Comparison of ENCODE assay signal across 11 cellular contexts in the genomic region with DNA sequence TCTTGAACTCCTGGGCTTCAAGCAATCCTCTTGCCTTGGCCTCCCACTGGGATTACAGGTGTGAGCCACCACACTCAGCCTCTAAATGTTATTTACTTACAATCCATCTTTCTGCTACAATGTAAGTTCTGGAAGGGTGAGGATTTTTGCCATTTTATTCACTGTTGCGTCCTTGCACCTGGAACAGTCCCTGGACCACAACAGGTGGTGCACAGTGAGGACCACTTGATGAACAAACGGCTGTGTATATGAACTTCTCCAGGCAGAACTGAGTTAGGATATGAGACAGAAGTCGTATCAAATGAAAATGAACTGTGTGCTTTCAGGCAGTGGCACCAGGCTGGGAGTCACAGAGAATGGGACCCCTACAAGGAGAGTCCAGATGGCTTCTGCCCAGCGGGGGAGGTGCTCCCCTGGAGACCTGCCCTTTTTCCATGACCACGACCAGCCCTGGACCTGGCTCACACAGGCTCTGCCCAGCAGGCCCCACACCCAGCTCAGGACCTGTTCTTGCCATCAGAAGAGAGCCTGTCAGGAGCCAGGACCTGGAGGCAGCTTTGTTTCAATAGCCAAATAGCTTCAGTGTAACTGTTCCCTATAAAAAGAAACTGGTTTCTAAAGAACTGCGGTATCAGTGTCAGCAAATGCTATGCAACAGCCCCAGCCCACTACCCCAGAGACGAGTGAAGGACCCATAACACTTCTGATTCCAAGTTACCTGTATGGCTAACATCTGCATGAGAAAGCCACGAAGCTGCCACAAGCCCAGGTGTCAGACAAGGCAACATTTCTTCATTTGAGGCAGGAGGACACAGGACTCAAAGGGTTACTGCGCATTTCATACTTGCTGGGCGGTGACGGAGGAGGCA.
DNase-seq lines count a peak whose midpoint lies in the region; FAIRE-seq and TF ChIP-seq lines count a peak whose summit lies in the region.
"Had no signal": no experiment of that assay in that cellular context is flagged by ENCODE, and none has a peak within 500 bp of the region (broad histone marks: within the 10 kb centered on the region; RNA-seq: fewer than 3 reads in every experiment).

No MANE protein-coding gene starts in this region.

- dilution Hi-C loops in keratinocyte (cut with MboI; ENCODE audit: extremely low pct_ligation_motif_present, low sequenced_read_pairs), result no loop called here

- peaks cover 4% of the 10 kb centered on the region for H3K4me1 Mint-ChIP-seq in brain

- CTCF ChIA-PET in HEK293T (lab: Yijun Ruan, JAX), result interaction anchor here (1.1 to 1.2 kb wide), 2 partner anchors 157 kb away, joined by 3 to 4 read pairs; no protein-coding TSS in a partner anchor

- H3K79me2 ChIP-seq in keratinocyte (ENCODE audit: control insufficient read depth, insufficient read depth, low read length), result peaks cover 88% of the 10 kb centered on the region

- H3K36me3 ChIP-seq in keratinocyte (ENCODE audit: control insufficient read depth in 2 of 2, extremely low read depth in 1 of 2, insufficient read depth in 2 of 2, low read length in 2 of 2) (peaks cover 4 to 5% of the 10 kb centered on the region in 2 experiments), stomach (no peaks in the 10 kb centered on the region)
- H3K36me3 ChIP-seq: Peyer's patch had no signal

- no peaks in the 10 kb centered on the region for H3K27me3 Mint-ChIP-seq in brain

- no peaks in the 10 kb centered on the region for H3K36me3 Mint-ChIP-seq in brain

- DNase-seq in NCI-H146 (lab: John Stamatoyannopoulos, UW) (peak; percentile 67), keratinocyte (ENCODE audit: low read depth, low spot score) (no peak), stomach (no peak), midbrain (lab: John Stamatoyannopoulos, UW) (no peak), SHP77 (lab: John Stamatoyannopoulos, UW) (no peak), LoVo (ENCODE audit: low spot score) (no peak), HEK293T (ENCODE audit: extremely low spot score) (no peak)
- DNase-seq: effector memory CD4-positive, alpha-beta T cell had no signal

- FAIRE-seq in keratinocyte (lab: Jason Lieb, UNC), result peak; percentile 13

- TF ChIP-seq CTCF in brain (conservative IDR thresholded peaks at IDR 0.05), result no peak
- TF ChIP-seq CTCF in keratinocyte (optimal IDR thresholded peaks at IDR 0.05 in 1 of 3, IDR thresholded peaks at IDR 0.05 in 1 of 3, conservative IDR thresholded peaks at IDR 0.05 in 1 of 3; ENCODE audit: extremely low read depth in 1 of 3, insufficient read depth in 2 of 3, low read length in 3 of 3), result no peak
- TF ChIP-seq CTCF in stomach (IDR thresholded peaks at IDR 0.05), result no peak

- peak overlapping the region; percentile 50 for H3K9ac ChIP-seq in keratinocyte (ENCODE audit: control insufficient read depth, extremely low read depth, insufficient read depth, low read length)

- WGBS in stomach, 5 donors, result 60 to 70% (median 62%) methylated on average over 11 of the region's 11 CpGs

- no peak for TF ChIP-seq EP300 in stomach (IDR thresholded peaks at IDR 0.05)

- H3K4me3 ChIP-seq in keratinocyte (ENCODE audit: control insufficient read depth in 2 of 3, extremely low read depth in 1 of 3, insufficient read depth in 2 of 3, low read depth in 1 of 3, low read length in 3 of 3) (peak overlapping the region in 2 of 3 experiments; percentile 20 to 28), stomach (peak overlapping the region in 3 of 4 donors; percentile 8 to 17 (median 12))
- H3K4me3 ChIP-seq: skin epidermis had no signal

- H3K9me3 Mint-ChIP-seq in brain, result no peaks in the 10 kb centered on the region

- peaks cover 72% of the 10 kb centered on the region for H3K4me1 ChIP-seq in keratinocyte (ENCODE audit: control insufficient read depth, extremely low read depth, insufficient read depth, low read length)
- H3K4me1 ChIP-seq in stomach, result peaks cover 33 to 65% (median 50%) of the 10 kb centered on the region in 4 donors

- H3K9me3 ChIP-seq in keratinocyte (ENCODE audit: control insufficient read depth, low read depth, low read length) (no peaks in the 10 kb centered on the region), stomach (no peaks in the 10 kb centered on the region)
- H3K9me3 ChIP-seq: Peyer's patch had no signal

- H3K9me1 ChIP-seq in keratinocyte (ENCODE audit: control insufficient read depth, extremely low read depth, insufficient read depth, low read length), result peaks cover 29% of the 10 kb centered on the region

- intact Hi-C loops in stomach (cut with DNase I; ENCODE audit: low total_unique reads), result loop anchor here (10.0 kb wide), 1 partner anchor 95 kb away; no protein-coding TSS in a partner anchor

- H2AFZ ChIP-seq in keratinocyte (ENCODE audit: control insufficient read depth, low read length), result no peak overlapping the region

- peak overlapping the region; percentile 17 to 91 (median 87) for H3K27ac Mint-ChIP-seq in brain

- H4K20me1 ChIP-seq in keratinocyte (ENCODE audit: control insufficient read depth, extremely low read depth, insufficient read depth, low read length), result peaks cover 67% of the 10 kb centered on the region

- peak overlapping the region in 1 of 5 experiments; percentile 15 for H3K4me3 Mint-ChIP-seq in brain

- H3K27me3 ChIP-seq in keratinocyte (ENCODE audit: control insufficient read depth, extremely low read depth, insufficient read depth, low read length) (no peaks in the 10 kb centered on the region), stomach (no peaks in the 10 kb centered on the region)
- H3K27me3 ChIP-seq: Peyer's patch had no signal

- no peak for TF ChIP-seq POLR2A in stomach (IDR thresholded peaks at IDR 0.05)

- H3K27ac ChIP-seq in keratinocyte (ENCODE audit: control insufficient read depth, insufficient read depth, low read length) (peak overlapping the region; percentile 43), stomach (peak overlapping the region in 3 of 5 donors; percentile 30 to 52 (median 46))

- POLR2A ChIA-PET in HEK293T (lab: Yijun Ruan, JAX), result interaction anchor here (1.3 kb wide), 1 partner anchor 231 kb away, joined by 3 read pairs; a partner anchor contains a TSS

- peak overlapping the region; percentile 78 for H3K4me2 ChIP-seq in keratinocyte (ENCODE audit: control insufficient read depth, extremely low read depth, insufficient read depth, low read depth, low read length)

TF ChIP-seq in HEK293T, 16 proteins besides CTCF, POLR2A, EP300 and RAD21:
- TF ChIP-seq HDGF (IDR thresholded peaks at IDR 0.05; ENCODE audit: borderline replicate concordance) (no peak), BHLHE40 (IDR thresholded peaks at IDR 0.05; ENCODE audit: borderline replicate concordance) (no peak), SUZ12 (IDR thresholded peaks at IDR 0.05) (no peak), FOXM1 (IDR thresholded peaks at IDR 0.05; ENCODE audit: borderline replicate concordance) (no peak), TARDBP (IDR thresholded peaks at IDR 0.05) (no peak), NFRKB (IDR thresholded peaks at IDR 0.05) (no peak), ZNF384 (IDR thresholded peaks at IDR 0.05) (no peak), FOXA1 (IDR thresholded peaks at IDR 0.05) (no peak), ELF4 (IDR thresholded peaks at IDR 0.05) (no peak), CTBP1 (IDR thresholded peaks at IDR 0.05; ENCODE audit: borderline replicate concordance) (no peak), ARNT (IDR thresholded peaks at IDR 0.05) (no peak), FOXK2 (IDR thresholded peaks at IDR 0.05) (no peak), L3MBTL2 (conservative IDR thresholded peaks at IDR 0.05) (no peak), LEF1 (IDR thresholded peaks at IDR 0.05; ENCODE audit: borderline replicate concordance) (no peak), SP1 (IDR thresholded peaks at IDR 0.05) (no peak)
- TF ChIP-seq, protein P1, sequence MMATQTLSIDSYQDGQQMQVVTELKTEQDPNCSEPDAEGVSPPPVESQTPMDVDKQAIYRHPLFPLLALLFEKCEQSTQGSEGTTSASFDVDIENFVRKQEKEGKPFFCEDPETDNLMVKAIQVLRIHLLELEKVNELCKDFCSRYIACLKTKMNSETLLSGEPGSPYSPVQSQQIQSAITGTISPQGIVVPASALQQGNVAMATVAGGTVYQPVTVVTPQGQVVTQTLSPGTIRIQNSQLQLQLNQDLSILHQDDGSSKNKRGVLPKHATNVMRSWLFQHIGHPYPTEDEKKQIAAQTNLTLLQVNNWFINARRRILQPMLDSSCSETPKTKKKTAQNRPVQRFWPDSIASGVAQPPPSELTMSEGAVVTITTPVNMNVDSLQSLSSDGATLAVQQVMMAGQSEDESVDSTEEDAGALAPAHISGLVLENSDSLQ (IDR thresholded peaks at IDR 0.05), result no peak
